Comparison of ENCODE assay signal across 9 cellular contexts in the genomic region with DNA sequence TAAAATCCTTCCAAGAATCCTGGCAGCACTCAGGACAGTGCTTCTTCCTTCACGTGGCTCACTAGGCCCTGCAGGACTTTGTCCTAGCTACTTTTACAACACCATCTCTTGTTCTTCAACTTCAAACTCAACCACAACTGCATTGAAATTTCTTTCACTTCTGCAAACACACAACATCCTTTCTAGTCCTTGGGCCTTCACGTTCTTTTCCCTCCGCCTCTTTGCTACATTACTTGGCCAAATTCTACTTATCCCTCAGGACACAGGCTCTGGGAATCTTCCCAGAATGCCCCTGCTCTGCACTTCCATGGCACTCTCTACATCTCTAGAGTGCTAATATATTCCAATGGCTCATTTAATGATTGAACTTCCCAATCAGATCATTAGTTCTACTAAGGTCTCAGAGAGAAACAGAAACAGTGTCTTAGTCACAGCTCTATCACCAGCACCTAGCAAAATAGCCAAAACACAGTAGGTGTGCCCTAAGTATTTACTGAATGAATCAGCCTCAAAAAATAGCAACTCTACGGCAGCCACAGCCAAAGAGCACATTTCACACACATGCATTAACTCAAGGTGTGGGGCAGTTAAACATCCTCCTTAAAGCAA.
DNase-seq lines count a peak whose midpoint lies in the region; ATAC-seq and TF ChIP-seq lines count a peak whose summit lies in the region.
"Had no signal": no experiment of that assay in that cellular context is flagged by ENCODE, and none has a peak within 500 bp of the region (broad histone marks: within the 10 kb centered on the region; RNA-seq: fewer than 3 reads in every experiment).

No MANE protein-coding gene starts in this region.

- H3K27me3 Mint-ChIP-seq in MCF 10A (ENCODE audit: insufficient read depth, unreplicated experiment) = no peaks in the 10 kb centered on the region

- BruUV-seq in MCF 10A (replicated peaks; lab: Mats Ljungman, UMichigan) = no TSS peak

- H3K4me1 ChIP-seq in breast epithelium (no peaks in the 10 kb centered on the region), RWPE2 (ENCODE audit: insufficient read depth, poor library complexity, severe bottlenecking) (peaks cover 40% of the 10 kb centered on the region), upper lobe of right lung (no peaks in the 10 kb centered on the region)

- CTCF ChIA-PET in MCF 10A (lab: Yijun Ruan, JAX) = interaction anchor here (0.7 kb wide), 1 partner anchor 17 kb away, joined by 3 read pairs; no protein-coding TSS in a partner anchor

- POLR2A ChIA-PET in MCF 10A (lab: Yijun Ruan, JAX) = interaction anchor here (1.1 to 2.0 kb wide), 7 partner anchors 9 to 73 kb away, joined by 3 to 7 read pairs (median 4); a partner anchor contains a TSS

- H3K4me3 ChIP-seq in breast epithelium = no peak overlapping the region
- H3K4me3 ChIP-seq in RWPE2 (ENCODE audit: severe bottlenecking) = no peak overlapping the region
- no peak overlapping the region for H3K4me3 ChIP-seq in upper lobe of right lung

- H3K27ac Mint-ChIP-seq in MCF 10A (ENCODE audit: low read depth, unreplicated experiment) = no peak overlapping the region

- no peak for TF ChIP-seq CTCF in MCF 10A (IDR thresholded peaks at IDR 0.05; ENCODE audit: unreplicated experiment)
- no peak for TF ChIP-seq CTCF in breast epithelium (IDR thresholded peaks at IDR 0.05)
- no peak for TF ChIP-seq CTCF in RWPE2 (IDR thresholded peaks at IDR 0.05; ENCODE audit: poor library complexity, severe bottlenecking)
- no peak for TF ChIP-seq CTCF in upper lobe of right lung (IDR thresholded peaks at IDR 0.05)

- peak; percentile 90 for ATAC-seq in HG02981 (IDR thresholded peaks at IDR 0.05; ENCODE audit: unreplicated experiment)
- ATAC-seq in RWPE2 (ENCODE audit: low read depth) = peak; percentile 85
- peak; percentile 61 for ATAC-seq in upper lobe of right lung

- H3K36me3 ChIP-seq in breast epithelium = peaks cover 13% of the 10 kb centered on the region
- H3K36me3 ChIP-seq in RWPE2 (ENCODE audit: low read depth) = peaks cover 18% of the 10 kb centered on the region; the same call in 1 of the 2 replicates
- H3K36me3 ChIP-seq in upper lobe of right lung = peaks cover 38% of the 10 kb centered on the region

- H3K4me1 Mint-ChIP-seq in MCF 10A (ENCODE audit: insufficient read depth, unreplicated experiment) = no peaks in the 10 kb centered on the region

- intact Hi-C loops in MCF 10A (cut with micrococcal nuclease) = loop anchor here (2.0 kb wide), 1 partner anchor 73 kb away; a partner anchor contains a TSS
- intact Hi-C loops in breast epithelium (cut with DNase I; ENCODE audit: low total_unique reads) = no loop called here
- intact Hi-C loops in upper lobe of right lung (cut with DNase I) = no loop called here

- H3K27ac ChIP-seq in breast epithelium (no peak overlapping the region), RWPE2 (ENCODE audit: poor library complexity, severe bottlenecking) (peak overlapping the region; percentile 80), upper lobe of right lung (no peak overlapping the region)

- peak; percentile 67 for DNase-seq in MCF 10A (ENCODE audit: unreplicated experiment)
- no peak for DNase-seq in breast epithelium (ENCODE audit: low spot score in 2 of 2)
- no peak for DNase-seq in RWPE2 (ENCODE audit: low spot score)
- DNase-seq in upper lobe of right lung = no peak
- no peak for DNase-seq in SW 1271 (lab: John Stamatoyannopoulos, UW)
- DNase-seq in D341Med (ENCODE audit: low spot score) = no peak
- no peak for DNase-seq in activated CD4-positive, alpha-beta T cell treated with anti-CD3 and anti-CD28 coated beads, Interleukin-2, amount 50 U/mL, for 1 hour
- DNase-seq: stimulated activated CD4-positive, alpha-beta T cell treated with anti-CD3 and anti-CD28 coated beads, Interleukin-12 subunit alpha, Interleukin-12 subunit beta, amount 100 ng/mL, for 4 hours had no signal

- H3K4me3 Mint-ChIP-seq in MCF 10A (ENCODE audit: unreplicated experiment) = no peak overlapping the region

- TF ChIP-seq POLR2A in breast epithelium (IDR thresholded peaks at IDR 0.05) = no peak

- peaks cover 4% of the 10 kb centered on the region for H3K36me3 Mint-ChIP-seq in MCF 10A (ENCODE audit: insufficient read depth, unreplicated experiment)

- H3K27me3 ChIP-seq in breast epithelium = no peaks in the 10 kb centered on the region
- no peaks in the 10 kb centered on the region for H3K27me3 ChIP-seq in RWPE2 (ENCODE audit: insufficient read depth, poor library complexity, severe bottlenecking)
- no peaks in the 10 kb centered on the region for H3K27me3 ChIP-seq in upper lobe of right lung

- H3K9me3 Mint-ChIP-seq in MCF 10A (ENCODE audit: unreplicated experiment) = no peaks in the 10 kb centered on the region

- H3K9me3 ChIP-seq in breast epithelium (no peaks in the 10 kb centered on the region), RWPE2 (ENCODE audit: severe bottlenecking) (no peaks in the 10 kb centered on the region), upper lobe of right lung (no peaks in the 10 kb centered on the region)
